1 cellular context compared by ENCODE assay signal in the genomic region with DNA sequence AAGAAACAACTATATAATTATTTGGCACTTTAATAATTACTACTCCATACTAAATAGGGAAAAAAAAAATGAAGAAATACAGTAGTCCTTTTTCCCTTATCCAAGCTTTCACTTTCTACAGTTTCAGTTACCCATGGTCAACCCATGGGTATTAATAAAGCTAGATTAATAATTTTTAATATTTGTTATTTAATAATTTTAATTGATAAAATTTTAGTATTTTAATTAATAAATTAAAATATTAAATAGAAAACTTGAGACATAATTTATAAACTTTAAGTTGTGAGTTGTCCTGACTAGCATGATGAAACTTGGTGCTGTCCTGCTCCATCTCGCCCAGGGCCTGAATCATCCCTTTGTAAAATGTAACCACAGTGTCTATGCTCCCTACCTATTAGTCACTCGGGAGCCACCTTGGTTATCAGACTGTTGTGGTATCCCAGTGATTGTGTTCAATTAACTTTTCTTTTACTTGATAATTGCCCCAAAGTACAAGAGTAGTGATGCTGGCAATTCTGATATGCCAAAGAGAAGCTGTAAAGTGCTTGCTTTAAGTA.
TF ChIP-seq lines count a peak whose summit lies in the region.

No MANE protein-coding gene starts in this region.

TF ChIP-seq in GM23338, 12 proteins besides CTCF, POLR2A, EP300 and RAD21 (continued from another document):
- TF ChIP-seq REST (IDR thresholded peaks at IDR 0.05; ENCODE audit: unreplicated experiment) (no peak), STAT1 (IDR thresholded peaks at IDR 0.05; ENCODE audit: unreplicated experiment) (no peak), ZNF114 (CRISPR knock-in tag; IDR thresholded peaks at IDR 0.05) (no peak), POLR2AphosphoS5 (IDR thresholded peaks at IDR 0.05; ENCODE audit: low read depth) (no peak), EZH2 (IDR thresholded peaks at IDR 0.05; ENCODE audit: low read depth, unreplicated experiment) (no peak), NANOG (IDR thresholded peaks at IDR 0.05; ENCODE audit: borderline replicate concordance) (no peak)
- TF ChIP-seq, protein P1, sequence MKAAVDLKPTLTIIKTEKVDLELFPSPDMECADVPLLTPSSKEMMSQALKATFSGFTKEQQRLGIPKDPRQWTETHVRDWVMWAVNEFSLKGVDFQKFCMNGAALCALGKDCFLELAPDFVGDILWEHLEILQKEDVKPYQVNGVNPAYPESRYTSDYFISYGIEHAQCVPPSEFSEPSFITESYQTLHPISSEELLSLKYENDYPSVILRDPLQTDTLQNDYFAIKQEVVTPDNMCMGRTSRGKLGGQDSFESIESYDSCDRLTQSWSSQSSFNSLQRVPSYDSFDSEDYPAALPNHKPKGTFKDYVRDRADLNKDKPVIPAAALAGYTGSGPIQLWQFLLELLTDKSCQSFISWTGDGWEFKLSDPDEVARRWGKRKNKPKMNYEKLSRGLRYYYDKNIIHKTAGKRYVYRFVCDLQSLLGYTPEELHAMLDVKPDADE (IDR thresholded peaks at IDR 0.05) = no peak
